11 cellular contexts compared by ENCODE assay signal in genomic region chr9:124423591-124423990, GRCh38. TPM values are rescaled to one million over a fixed set of nuclear protein-coding genes. Genes with fewer than 3 reads are reported as not detected.
"Had no signal": no experiment of that assay in that cellular context is flagged by ENCODE, and none has a peak within 500 bp of the region (broad histone marks: within the 10 kb centered on the region; RNA-seq: fewer than 3 reads in every experiment).

No MANE protein-coding gene starts in this region.

- H3K36me3 ChIP-seq: gastrocnemius medialis, neutrophil, stomach, thyroid gland had no signal

- ATAC-seq: gastrocnemius medialis, T-helper 17 cell had no signal

- H3K27me3 ChIP-seq: gastrocnemius medialis, thyroid gland had no signal

- H3K27ac ChIP-seq: gastrocnemius medialis, neutrophil, stomach, thyroid gland had no signal

- DNase-seq: activated CD4-positive, alpha-beta T cell treated with anti-CD3 and anti-CD28 coated beads, Interleukin-2, amount 50 U/mL, for 1 hour; activated gamma-delta T cell treated with Interleukin-2 at 50 U/mL for 16 hours; activated naive CD8-positive, alpha-beta T cell treated with anti-CD3 and anti-CD28 coated beads, Interleukin-2, amount 10 ng/mL, durations not matched to agents 7 days and 5 days; activated T-cell treated with anti-CD3 and anti-CD28 coated beads, Interleukin-2, amount 50 U/mL, for 48 hours; gastrocnemius medialis; small intestine; stomach; T-helper 17 cell; thyroid gland had no signal

- H3K9me3 ChIP-seq: gastrocnemius medialis, neutrophil, stomach, thyroid gland had no signal

- H3K4me1 ChIP-seq: gastrocnemius medialis had no signal

- H3K4me3 ChIP-seq: gastrocnemius medialis, stomach, thyroid gland had no signal

RNA-seq across cellular contexts. Expression of gene ADGRD2, which starts 26.7 kb away (rescaled TPM):
- total RNA-seq: activated naive CD8-positive, alpha-beta T cell treated with anti-CD3 and anti-CD28 coated beads, Interleukin-2, amount 10 ng/mL, durations not matched to agents 7 days and 5 days; gastrocnemius medialis; kidney epithelial cell; stomach; T-helper 17 cell; thyroid gland had no signal
- polyA plus RNA-seq: small intestine, stomach had no signal
